ENCODE assay signal across 9 cellular contexts in genomic region chr2:236168110-236169067, GRCh38. TPM values are rescaled to one million over a fixed set of nuclear protein-coding genes. Genes with fewer than 3 reads are reported as not detected.
DNase-seq lines count a peak whose midpoint lies in the region; ATAC-seq, FAIRE-seq and TF ChIP-seq lines count a peak whose summit lies in the region.
"Had no signal": no experiment of that assay in that cellular context is flagged by ENCODE, and none has a peak within 500 bp of the region (broad histone marks: within the 10 kb centered on the region; RNA-seq: fewer than 3 reads in every experiment).

TSS of gene GBX2 (minus strand) at chr2:236168386. CDS start at chr2:236167971, 415 bp downstream.

- FAIRE-seq in HepG2 (lab: Jason Lieb, UNC), result no peak

- POLR2A ChIA-PET in HepG2 (lab: Yijun Ruan, JAX), result no interaction called here

- intact Hi-C loops in HepG2 (cut with micrococcal nuclease; ENCODE audit: unreplicated experiment) (no loop called here), aorta (cut with DNase I) (no loop called here)

- H3K4me1 ChIP-seq in GM23248 (ENCODE audit: insufficient read depth) (0 out of 2 replicates have a peak, but pooled peaks cover 9% of the 10 kb centered on the region), HepG2 (ENCODE audit: insufficient read depth, low read length) (peaks cover 19% of the 10 kb centered on the region), aorta (ENCODE audit: control insufficient read depth in 1 of 2, insufficient read depth in 2 of 2, low read length in 2 of 2) (no peaks in the 10 kb centered on the region)

- peak; percentile 75 for DNase-seq in GM23248
- DNase-seq in NCI-H2227 (lab: John Stamatoyannopoulos, UW; ENCODE audit: unreplicated experiment), result peak; percentile 91
- peak; percentile 44 to 50 for DNase-seq in cardiac fibroblast (ENCODE audit: low read depth in 2 of 2)
- no peak for DNase-seq in HepG2 (ENCODE audit: low spot score)
- peak in 1 of 2 donors; percentile 67 for DNase-seq in aorta
- DNase-seq in HCEC 1CT, result no peak
- DNase-seq in mucosa of gallbladder (ENCODE audit: low spot score), result no peak

- ATAC-seq in HepG2 (no peak), aorta (ENCODE audit: low FRiP score) (no peak), HG02623 (IDR thresholded peaks at IDR 0.05; ENCODE audit: unreplicated experiment) (no peak)

- BruUV-seq in HepG2 (replicated peaks; lab: Mats Ljungman, UMichigan), result no TSS peak

- TF ChIP-seq EP300 in HepG2 (IDR thresholded peaks at IDR 0.05; ENCODE audit: low read depth in 2 of 2, low read length in 2 of 2) (no peak), HepG2 (CRISPR knock-in tag; IDR thresholded peaks at IDR 0.05; ENCODE audit: borderline replicate concordance) (no peak)

- H3F3A ChIP-seq in GM23248 (ENCODE audit: insufficient read depth), result no peaks in the 10 kb centered on the region

- TF ChIP-seq RAD21 in HepG2 (CRISPR knock-in tag; IDR thresholded peaks at IDR 0.05), result no peak

- H3K79me2 ChIP-seq in GM23248 (ENCODE audit: insufficient read depth) (no peaks in the 10 kb centered on the region), HepG2 (ENCODE audit: insufficient read depth, low read length) (no peaks in the 10 kb centered on the region)

- CTCF ChIA-PET in HepG2 (lab: Yijun Ruan, JAX; ENCODE audit: low intra/inter-chr PET ratio, low total read pairs), result no interaction called here

- in situ Hi-C loops in GM23248 (cut with MboI) (no loop called here), HepG2 (cut with HindIII; ENCODE audit: extremely low pct_ligation_motif_present, low pct_unique_long_range_greater_than_20kb) (no loop called here)

- H3K9me3 ChIP-seq in GM23248 (ENCODE audit: low read depth) (no peaks in the 10 kb centered on the region), HepG2 (ENCODE audit: low read length) (no peaks in the 10 kb centered on the region), aorta (ENCODE audit: control insufficient read depth, low read length) (no peaks in the 10 kb centered on the region)
- H3K9me3 ChIP-seq: neutrophil had no signal

- peaks cover 100% of the 10 kb centered on the region for H3K27me3 ChIP-seq in GM23248 (replicated peaks; ENCODE audit: insufficient read depth)
- H3K27me3 ChIP-seq in HepG2 (ENCODE audit: control insufficient read depth in 1 of 2, insufficient read depth in 2 of 2, low read length in 2 of 2), result peaks cover 35 to 100% of the 10 kb centered on the region in 2 experiments
- H3K27me3 ChIP-seq in aorta (ENCODE audit: control insufficient read depth in 1 of 2, insufficient read depth in 2 of 2, low read length in 1 of 2), result peaks cover 0 to 1% of the 10 kb centered on the region in 2 donors

- H3K4me2 ChIP-seq in GM23248 (ENCODE audit: unreplicated experiment) (peak within 1 kb of the TSS; percentile 10), HepG2 (ENCODE audit: low read depth, low read length) (peak within 1 kb of the TSS; percentile 84)

- no peaks in the 10 kb centered on the region for H3K9me2 ChIP-seq in GM23248 (ENCODE audit: insufficient read depth)

- H3K9ac ChIP-seq in GM23248, result no peak within 1 kb of the TSS
- H3K9ac ChIP-seq in HepG2 (ENCODE audit: insufficient read depth, low read depth, low read length), result no peak within 1 kb of the TSS

- TF ChIP-seq CTCF in cardiac fibroblast (IDR thresholded peaks at IDR 0.05; ENCODE audit: low read depth, low read length) (no peak), HepG2 (CRISPR knock-in tag; IDR thresholded peaks at IDR 0.05) (no peak)

- H3K27ac ChIP-seq in GM23248 (no peak within 1 kb of the TSS), HepG2 (ENCODE audit: extremely low read length, insufficient read depth, low read length) (no peak within 1 kb of the TSS), aorta (ENCODE audit: low read depth in 1 of 2, low read length in 2 of 2) (no peak within 1 kb of the TSS)
- H3K27ac ChIP-seq: neutrophil had no signal

- TF ChIP-seq POLR2A in HepG2 (IDR thresholded peaks at IDR 0.05; ENCODE audit: insufficient read depth in 1 of 2, low read depth in 2 of 2, low read length in 2 of 2), result no peak

- H3K36me3 ChIP-seq in GM23248 (ENCODE audit: low read depth), result no peaks in the 10 kb centered on the region
- H3K36me3 ChIP-seq in HepG2 (replicated peaks in 1 of 2; ENCODE audit: control insufficient read depth in 1 of 2, insufficient read depth in 2 of 2, low read length in 2 of 2), result no peaks in the 10 kb centered on the region
- H3K36me3 ChIP-seq in aorta (ENCODE audit: control insufficient read depth in 1 of 2, insufficient read depth in 2 of 2, low read length in 1 of 2), result no peaks in the 10 kb centered on the region
- H3K36me3 ChIP-seq: neutrophil had no signal

- H4K20me1 ChIP-seq in GM23248 (ENCODE audit: insufficient read depth) (no peaks in the 10 kb centered on the region), HepG2 (ENCODE audit: insufficient read depth, low read length) (peaks cover 21% of the 10 kb centered on the region)

- 7% methylated on average over 83 to 92 of the region's 105 CpGs for WGBS in GM23248 (ENCODE audit: low coverage in 1 of 2, low lambda C conversion rate in 2 of 2, missing lambda C conversion rate in 2 of 2), 2 experiments
- 67% methylated on average over 80 of the region's 105 CpGs for WGBS in HepG2 (ENCODE audit: low lambda C conversion rate)
- WGBS in aorta, 2 donors, result 3 to 4% methylated on average over 71 to 105 of the region's 105 CpGs

- peak within 1 kb of the TSS; percentile 60 for H3K4me3 ChIP-seq in GM23248
- H3K4me3 ChIP-seq in cardiac fibroblast (replicated peaks in 1 of 2; ENCODE audit: low read depth in 2 of 2, low read length in 2 of 2), result peak within 1 kb of the TSS in 1 of 2 donors; percentile 36
- H3K4me3 ChIP-seq in HepG2 (replicated peaks in 1 of 3; ENCODE audit: insufficient read depth in 1 of 3, low read depth in 2 of 3, low read length in 3 of 3), result peak within 1 kb of the TSS; percentile 53 to 72 (median 54); a peak in 4 of 6 replicates
- H3K4me3 ChIP-seq in aorta (ENCODE audit: low read length in 2 of 2), result peak within 1 kb of the TSS; percentile 8 to 23

- H2AFZ ChIP-seq in GM23248, result peak within 1 kb of the TSS; percentile 72
- no peak within 1 kb of the TSS for H2AFZ ChIP-seq in HepG2 (ENCODE audit: low read length)

TF ChIP-seq in HepG2, 621 proteins besides CTCF, POLR2A, EP300 and RAD21:
- TF ChIP-seq DR1 (CRISPR knock-in tag; IDR thresholded peaks at IDR 0.05), result no peak
- TF ChIP-seq FOXO4 (CRISPR knock-in tag; conservative IDR thresholded peaks at IDR 0.05), result no peak
- TF ChIP-seq HOXA7 (CRISPR knock-in tag; IDR thresholded peaks at IDR 0.05), result no peak
- TF ChIP-seq ZBTB33 (CRISPR knock-in tag; IDR thresholded peaks at IDR 0.05), result peak; percentile 43; the same call in 1 of the 2 replicates

RNA-seq across cellular contexts. Expression of gene GBX2, which starts in this region (rescaled TPM):
- not detected in 2 replicates for total RNA-seq in GM23248 (2014; rRNA removed; shearing (Covaris generic))
- polyA plus RNA-seq in GM23248 (2016; fragmentation: Nextera tagmentation; extraction: Ambion mirVana) (not detected in 2 replicates), HepG2 (2011; rRNA removed) (not detected in 2 replicates), aorta (1 to 10 TPM in 1 of 2 donors, under 1 TPM in 1; 0.59 to 1.3 TPM)
- total RNA-seq in HepG2 (2016; rRNA removed; fragmentation: Illumina TruSeq; extraction: Trizol) (not detected in 2 replicates), aorta (not detected), mucosa of gallbladder (not detected)
- not detected in 2 replicates for total RNA-seq in HepG2 (2016; cell fraction: cytosol; rRNA removed; fragmentation: Illumina TruSeq; extraction: Trizol; ENCODE audit: low read depth)
- not detected in 2 replicates for total RNA-seq in HepG2 (2016; cell fraction: insoluble cytoplasmic fraction; rRNA removed; fragmentation: Illumina TruSeq; extraction: Trizol)
- not detected in 2 replicates for total RNA-seq in HepG2 (2016; cell fraction: membrane; rRNA removed; fragmentation: Illumina TruSeq; extraction: Trizol)
- total RNA-seq in HepG2 (2016; cell fraction: nucleus; rRNA removed; fragmentation: Illumina TruSeq; extraction: Trizol), result not detected in 2 replicates
- 0.08 TPM in 1 of 2 replicates, not detected in the other for polyA plus RNA-seq in HepG2 (2011; cell fraction: cytosol; rRNA removed)
- polyA plus RNA-seq in HepG2 (2011; cell fraction: nucleus; rRNA removed), result not detected in 2 replicates
- not detected in 2 replicates for polyA plus RNA-seq in HepG2 (2012)
- not detected in 2 replicates for polyA plus RNA-seq in HepG2 (2016; cell fraction: cytosol; fragmentation: Illumina TruSeq; extraction: Trizol; ENCODE audit: low read depth)
- not detected in 2 replicates for polyA plus RNA-seq in HepG2 (2016; cell fraction: insoluble cytoplasmic fraction; fragmentation: Illumina TruSeq; extraction: Trizol; ENCODE audit: low read depth)
- polyA plus RNA-seq in HepG2 (2016; cell fraction: membrane; fragmentation: Illumina TruSeq; extraction: Trizol; ENCODE audit: low read depth), result not detected in 2 replicates
- polyA plus RNA-seq in HepG2 (2016; cell fraction: nucleus; fragmentation: Illumina TruSeq; extraction: Trizol; ENCODE audit: insufficient read depth, low read depth), result not detected in 2 replicates
- 0.47 TPM in 1 of 2 replicates, not detected in the other for polyA minus RNA-seq in HepG2 (2011; rRNA and poly(A)+ RNA removed; ENCODE audit: low replicate concordance)
- not detected in 2 replicates for polyA minus RNA-seq in HepG2 (2011; cell fraction: cytosol; rRNA and poly(A)+ RNA removed)
- polyA minus RNA-seq in HepG2 (2011; cell fraction: nucleus; rRNA and poly(A)+ RNA removed), result not detected in 2 replicates

Comparison
In these comparisons a context has a peak if more than half of its experiments do, and no peak if none do; other contexts are left out.
1. Peak in DNase-seq, H3K4me3 ChIP-seq and H3K4me2 ChIP-seq in GM23248; RNA of the gene not detected or under 1 TPM.
2. DNase-seq: peak in NCI-H2227 (single experiment) and cardiac fibroblast (2 of 2); none in HepG2 (single experiment), HCEC 1CT (single experiment) and mucosa of gallbladder (single experiment).